In genomic region chr17:29614345-29615047, GRCh38 we compare ENCODE assay signal across 1 cellular context.
A peak's percentile ranks its signal among the peaks of the same experiment; 100 is the strongest.
TF ChIP-seq lines count a peak whose summit lies in the region.

No MANE protein-coding gene starts in this region.

TF ChIP-seq in HepG2, 621 proteins besides CTCF, POLR2A, EP300 and RAD21:
- TF ChIP-seq, protein P1, sequence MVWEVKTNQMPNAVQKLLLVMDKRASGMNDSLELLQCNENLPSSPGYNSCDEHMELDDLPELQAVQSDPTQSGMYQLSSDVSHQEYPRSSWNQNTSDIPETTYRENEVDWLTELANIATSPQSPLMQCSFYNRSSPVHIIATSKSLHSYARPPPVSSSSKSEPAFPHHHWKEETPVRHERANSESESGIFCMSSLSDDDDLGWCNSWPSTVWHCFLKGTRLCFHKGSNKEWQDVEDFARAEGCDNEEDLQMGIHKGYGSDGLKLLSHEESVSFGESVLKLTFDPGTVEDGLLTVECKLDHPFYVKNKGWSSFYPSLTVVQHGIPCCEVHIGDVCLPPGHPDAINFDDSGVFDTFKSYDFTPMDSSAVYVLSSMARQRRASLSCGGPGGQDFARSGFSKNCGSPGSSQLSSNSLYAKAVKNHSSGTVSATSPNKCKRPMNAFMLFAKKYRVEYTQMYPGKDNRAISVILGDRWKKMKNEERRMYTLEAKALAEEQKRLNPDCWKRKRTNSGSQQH (CRISPR knock-in tag; IDR thresholded peaks at IDR 0.05; ENCODE audit: low read depth): no peak
- TF ChIP-seq REXO4 (CRISPR knock-in tag; IDR thresholded peaks at IDR 0.05; ENCODE audit: borderline replicate concordance): no peak
- 0 out of 2 replicates have a peak, but pooled peaks have one; percentile 8 for TF ChIP-seq ZFY (CRISPR knock-in tag; IDR thresholded peaks at IDR 0.05)
- TF ChIP-seq PTBP1 (IDR thresholded peaks at IDR 0.05; ENCODE audit: low read depth, low read length, poor library complexity, severe bottlenecking): no peak
- no peak for TF ChIP-seq ZNF878 (CRISPR knock-in tag; IDR thresholded peaks at IDR 0.05)
- TF ChIP-seq FOXC1 (CRISPR knock-in tag; IDR thresholded peaks at IDR 0.05; ENCODE audit: borderline replicate concordance): no peak
TF ChIP-seq in HepG2: peak in this region for 1.
